19 cellular contexts compared by ENCODE assay signal in genomic region chrX:147953976-147954375, GRCh38. TPM values are rescaled to one million over a fixed set of nuclear protein-coding genes. Genes with fewer than 3 reads are reported as not detected.
DNase-seq lines count a peak whose midpoint lies in the region; ATAC-seq and TF ChIP-seq lines count a peak whose summit lies in the region.
"Had no signal": no experiment of that assay in that cellular context is flagged by ENCODE, and none has a peak within 500 bp of the region (broad histone marks: within the 10 kb centered on the region; RNA-seq: fewer than 3 reads in every experiment).

No MANE protein-coding gene starts in this region.

- intact Hi-C loops in Right ventricle myocardium superior (cut with DNase I) (no loop called here), Right ventricle myocardium inferior (cut with DNase I) (no loop called here), left ventricle myocardium superior (cut with micrococcal nuclease) (no loop called here), thyroid gland (cut with DNase I) (no loop called here), left lung (cut with DNase I) (no loop called here)

- H3K4me3 ChIP-seq in thyroid gland (replicated peaks in 1 of 3) (no peak overlapping the region), left lung (no peak overlapping the region)
- H3K4me3 ChIP-seq: A549, MG63 had no signal

- H3K9me3 ChIP-seq in thyroid gland (no peaks in the 10 kb centered on the region), left lung (no peaks in the 10 kb centered on the region)
- H3K9me3 ChIP-seq: A549, Caco-2, MG63 had no signal

- no peak overlapping the region for H3K27ac Mint-ChIP-seq in HFFc6
- H3K27ac Mint-ChIP-seq: CD14-positive monocyte had no signal

- H3K4me3 Mint-ChIP-seq in HFFc6: no peak overlapping the region
- H3K4me3 Mint-ChIP-seq: CD14-positive monocyte had no signal

- ATAC-seq in Right ventricle myocardium superior (ENCODE audit: poor library complexity): no peak
- no peak for ATAC-seq in Right ventricle myocardium inferior
- no peak for ATAC-seq in left ventricle myocardium superior
- ATAC-seq in GM18870 (IDR thresholded peaks at IDR 0.05; ENCODE audit: unreplicated experiment): no peak
- no peak for ATAC-seq in left lung
- ATAC-seq: A549, Panc1 had no signal

- no peak overlapping the region for H3K27ac ChIP-seq in thyroid gland
- H3K27ac ChIP-seq in left lung: no peak overlapping the region
- H3K27ac ChIP-seq: A549, KMS-11 had no signal

- no peak for TF ChIP-seq CTCF in thyroid gland (IDR thresholded peaks at IDR 0.05)
- no peak for TF ChIP-seq CTCF in HFFc6 (IDR thresholded peaks at IDR 0.05)
- no peak for TF ChIP-seq CTCF in left lung (IDR thresholded peaks at IDR 0.05)

- H3K4me1 ChIP-seq in thyroid gland: no peaks in the 10 kb centered on the region
- no peaks in the 10 kb centered on the region for H3K4me1 ChIP-seq in left lung
- H3K4me1 ChIP-seq: Caco-2 had no signal

- DNase-seq in Right ventricle myocardium superior (peak; percentile 38), Right ventricle myocardium inferior (ENCODE audit: missing footprints) (no peak), UCSD-AML1 (lab: John Stamatoyannopoulos, UW; ENCODE audit: unreplicated experiment) (peak; percentile 7), left ventricle myocardium superior (peak; percentile 31), thyroid gland (peak; percentile 26 to 45), HFFc6 (no peak), left lung (no peak)
- DNase-seq: Caco-2, GDM1, MG63, NCI-H2029, NCI-H226, SHP77 had no signal

- peaks cover 7% of the 10 kb centered on the region; the same call in 1 of the 2 replicates for H3K36me3 Mint-ChIP-seq in HFFc6 (ENCODE audit: low read depth)

- no peaks in the 10 kb centered on the region for H3K9me3 Mint-ChIP-seq in HFFc6

- H3K4me1 Mint-ChIP-seq in HFFc6 (ENCODE audit: low read depth): peaks cover 17% of the 10 kb centered on the region
- H3K4me1 Mint-ChIP-seq: CD14-positive monocyte had no signal

- 46 to 80% methylated on average over 1 to 2 of the region's 2 CpGs for WGBS in thyroid gland, 2 donors

- TF ChIP-seq POLR2A in thyroid gland (IDR thresholded peaks at IDR 0.05): no peak

- H3K27me3 ChIP-seq in thyroid gland (no peaks in the 10 kb centered on the region), left lung (no peaks in the 10 kb centered on the region)
- H3K27me3 ChIP-seq: MG63 had no signal

- H3K27me3 Mint-ChIP-seq in HFFc6 (ENCODE audit: insufficient read depth): no peaks in the 10 kb centered on the region

- H3K36me3 ChIP-seq in thyroid gland (no peaks in the 10 kb centered on the region), left lung (peaks cover 0 to under 1% of the 10 kb centered on the region in 2 donors)
- H3K36me3 ChIP-seq: MG63 had no signal

RNA-seq across cellular contexts. Expression of gene FMR1NB, which starts 27.2 kb away (rescaled TPM):
- total RNA-seq in Right ventricle myocardium superior (not detected), Right ventricle myocardium inferior (not detected), left ventricle myocardium superior (not detected), thyroid gland (under 1 TPM in 1 of 4 donors, not detected in 3; 0.67 TPM), left lung (not detected)
- not detected for total RNA-seq in HFFc6 (2021; fragmentation: NEBNext Ultra II Directional; extraction: Animal tissue kit (Norgen Biotek cat#: 25700))
- total RNA-seq: Caco-2, H4 had no signal

RNA-seq across cellular contexts. Expression of gene FMR1, which starts 42.3 kb away (rescaled TPM):
- 25.7 TPM for total RNA-seq in Right ventricle myocardium superior
- total RNA-seq in Right ventricle myocardium inferior: 24.9 TPM
- 28.6 TPM for total RNA-seq in left ventricle myocardium superior
- 10 to 100 TPM; 49.7 to 78.1 (median 69.2) TPM for total RNA-seq in thyroid gland
- 10 to 100 TPM; 17.7 to 21.7 (median 19.9) TPM for total RNA-seq in HFFc6 (2021; fragmentation: NEBNext Ultra II Directional; extraction: Animal tissue kit (Norgen Biotek cat#: 25700))
- 10 to 100 TPM; 35.2 to 38.7 TPM for total RNA-seq in left lung

Comparison
In these comparisons a context has a peak if more than half of its experiments do, and no peak if none do; other contexts are left out.
1. DNase-seq: peak in Right ventricle myocardium superior (single experiment), UCSD-AML1 (single experiment), left ventricle myocardium superior (single experiment) and thyroid gland (2 of 2); none in Right ventricle myocardium inferior (single experiment), HFFc6 (single experiment) and left lung (0 of 2).